ENCODE assay signal across 21 cellular contexts in the genomic region with DNA sequence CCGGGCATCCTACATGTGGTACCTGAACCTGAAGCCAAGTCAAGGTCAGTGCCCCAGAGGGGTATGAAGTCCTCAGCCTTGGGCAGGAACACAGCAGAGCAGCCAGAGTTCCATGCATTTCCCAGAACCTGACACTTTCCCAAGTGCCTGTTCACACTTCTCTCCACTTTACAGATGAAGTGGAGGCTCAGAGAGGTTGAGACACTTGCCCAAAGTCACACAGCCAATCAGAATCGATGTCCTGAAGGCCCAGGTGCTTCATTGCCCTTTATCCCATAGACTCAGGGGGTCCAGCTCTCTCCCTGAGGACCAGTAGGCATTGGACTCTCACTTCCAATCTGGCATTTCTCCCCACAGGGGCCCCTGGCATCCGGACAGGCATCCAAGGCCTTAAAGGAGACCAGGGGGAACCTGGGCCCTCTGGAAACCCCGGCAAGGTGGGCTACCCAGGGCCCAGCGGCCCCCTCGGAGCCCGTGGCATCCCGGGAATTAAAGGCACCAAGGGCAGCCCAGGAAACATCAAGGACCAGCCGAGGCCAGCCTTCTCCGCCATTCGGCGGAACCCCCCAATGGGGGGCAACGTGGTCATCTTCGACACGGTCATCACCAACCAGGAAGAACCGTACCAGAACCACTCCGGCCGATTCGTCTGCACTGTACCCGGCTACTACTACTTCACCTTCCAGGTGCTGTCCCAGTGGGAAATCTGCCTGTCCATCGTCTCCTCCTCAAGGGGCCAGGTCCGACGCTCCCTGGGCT. TPM values are rescaled to one million over a fixed set of nuclear protein-coding genes. Genes with fewer than 3 reads are reported as not detected.
DNase-seq lines count a peak whose midpoint lies in the region; ATAC-seq and TF ChIP-seq lines count a peak whose summit lies in the region.
"Had no signal": no experiment of that assay in that cellular context is flagged by ENCODE, and none has a peak within 500 bp of the region (broad histone marks: within the 10 kb centered on the region; RNA-seq: fewer than 3 reads in every experiment).

No MANE protein-coding gene starts in this region.

- H3K4me3 ChIP-seq in left ventricle myocardium inferior: peak overlapping the region; percentile 44
- H3K4me3 ChIP-seq in osteoblast (ENCODE audit: insufficient read depth, low read length): no peak overlapping the region
- H3K4me3 ChIP-seq in upper lobe of right lung: peak overlapping the region; percentile 41
- H3K4me3 ChIP-seq: GM12878 had no signal

- H3K4me2 ChIP-seq in osteoblast (ENCODE audit: insufficient read depth, low read length): no peak overlapping the region

- peaks cover 12% of the 10 kb centered on the region for H3K4me1 ChIP-seq in left ventricle myocardium inferior
- no peaks in the 10 kb centered on the region for H3K4me1 ChIP-seq in osteoblast (ENCODE audit: insufficient read depth, low read length)
- H3K4me1 ChIP-seq in upper lobe of right lung: peaks cover 4% of the 10 kb centered on the region

- H3K27me3 Mint-ChIP-seq in dendritic cell treated with granulocyte-macrophage colony-stimulating factor and Interleukin-4, amounts not matched to agents 40 ng/mL and 50 ng/mL, for 4 days: peaks cover 19% of the 10 kb centered on the region
- H3K27me3 Mint-ChIP-seq in nephron progenitor cell (ENCODE audit: low read depth, poor library complexity): peaks cover 38% of the 10 kb centered on the region

- H3K79me2 ChIP-seq in osteoblast (ENCODE audit: insufficient read depth, low read length): no peaks in the 10 kb centered on the region

- H3K27me3 ChIP-seq in left ventricle myocardium inferior (ENCODE audit: low read depth) (peaks cover 86% of the 10 kb centered on the region), osteoblast (ENCODE audit: insufficient read depth, low read length) (peaks cover 8% of the 10 kb centered on the region), upper lobe of right lung (peaks cover 9% of the 10 kb centered on the region)

- intact Hi-C loops in left ventricle myocardium inferior (cut with micrococcal nuclease): no loop called here
- intact Hi-C loops in left ventricle myocardium superior (cut with micrococcal nuclease): loop anchor here (10.0 kb wide), 1 partner anchor 214 kb away; no protein-coding TSS in a partner anchor
- intact Hi-C loops in dendritic cell treated with granulocyte-macrophage colony-stimulating factor and Interleukin-4, amounts not matched to agents 40 ng/mL and 50 ng/mL, for 4 days (cut with micrococcal nuclease): no loop called here
- intact Hi-C loops in upper lobe of right lung (cut with DNase I): no loop called here

- H3K9me3 ChIP-seq in left ventricle myocardium inferior (replicated peaks): no peaks in the 10 kb centered on the region
- H3K9me3 ChIP-seq in osteoblast (ENCODE audit: low read depth, low read length): no peaks in the 10 kb centered on the region
- H3K9me3 ChIP-seq in upper lobe of right lung: no peaks in the 10 kb centered on the region

- ATAC-seq in left ventricle myocardium superior: no peak
- ATAC-seq in upper lobe of right lung: no peak
- ATAC-seq in HG03135 (IDR thresholded peaks at IDR 0.05; ENCODE audit: unreplicated experiment): no peak
- ATAC-seq: CD8-positive, alpha-beta T cell; GM12878; Right ventricle myocardium inferior had no signal

- TF ChIP-seq CTCF in left ventricle myocardium inferior (IDR thresholded peaks at IDR 0.05; ENCODE audit: borderline replicate concordance) (no peak), osteoblast (IDR thresholded peaks at IDR 0.05; ENCODE audit: extremely low read depth, low read depth, low read length) (no peak), upper lobe of right lung (IDR thresholded peaks at IDR 0.05) (no peak), nephron progenitor cell (IDR thresholded peaks at IDR 0.05) (no peak)

- H3K4me1 Mint-ChIP-seq in dendritic cell treated with granulocyte-macrophage colony-stimulating factor and Interleukin-4, amounts not matched to agents 40 ng/mL and 50 ng/mL, for 4 days (ENCODE audit: low read depth): peaks cover 82% of the 10 kb centered on the region
- no peaks in the 10 kb centered on the region for H3K4me1 Mint-ChIP-seq in nephron progenitor cell

- H3K36me3 ChIP-seq in left ventricle myocardium inferior (no peaks in the 10 kb centered on the region), osteoblast (ENCODE audit: insufficient read depth, low read length) (no peaks in the 10 kb centered on the region), upper lobe of right lung (no peaks in the 10 kb centered on the region)

- H4K20me1 ChIP-seq in osteoblast (ENCODE audit: insufficient read depth, low read length): peaks cover 2% of the 10 kb centered on the region

- no peak overlapping the region for H2AFZ ChIP-seq in osteoblast (ENCODE audit: low read length)

- peak overlapping the region; percentile 72 for H3K27ac Mint-ChIP-seq in dendritic cell treated with granulocyte-macrophage colony-stimulating factor and Interleukin-4, amounts not matched to agents 40 ng/mL and 50 ng/mL, for 4 days
- no peak overlapping the region for H3K27ac Mint-ChIP-seq in nephron progenitor cell
- H3K27ac Mint-ChIP-seq: CD8-positive, alpha-beta T cell had no signal

- H3K27ac ChIP-seq in left ventricle myocardium inferior (replicated peaks) (no peak overlapping the region), osteoblast (ENCODE audit: low read depth, low read length) (no peak overlapping the region), upper lobe of right lung (no peak overlapping the region)

- DNase-seq in left ventricle myocardium inferior: no peak
- no peak for DNase-seq in left ventricle myocardium superior
- DNase-seq in osteoblast (ENCODE audit: insufficient read length, low spot score, missing footprints): peak; percentile 79
- DNase-seq in upper lobe of right lung: peak; percentile 57
- no peak for DNase-seq in NOMO-1 treated with DMSO at 0.1 percent for 48 hours (lab: John Stamatoyannopoulos, UW; ENCODE audit: unreplicated experiment)
- no peak for DNase-seq in nephron progenitor cell
- DNase-seq: CD8-positive, alpha-beta T cell; GOT3; MM.1S; NCI-H1105; NCI-H2081; NCI-H2171 treated with DMSO at 0.1 percent for 48 hours; NCI-H446; NCI-H526 treated with DMSO at 0.1 percent for 48 hours; NK-92 treated with Interleukin-12 subunit alpha and Interleukin-12 subunit beta, amount 100 ng/mL, for 24 hours had no signal

- peaks cover 61% of the 10 kb centered on the region for H3K36me3 Mint-ChIP-seq in dendritic cell treated with granulocyte-macrophage colony-stimulating factor and Interleukin-4, amounts not matched to agents 40 ng/mL and 50 ng/mL, for 4 days (ENCODE audit: low read depth)
- H3K36me3 Mint-ChIP-seq in nephron progenitor cell (ENCODE audit: low read depth): no peaks in the 10 kb centered on the region
- H3K36me3 Mint-ChIP-seq: CD8-positive, alpha-beta T cell had no signal

- peak overlapping the region; percentile 79 for H3K4me3 Mint-ChIP-seq in dendritic cell treated with granulocyte-macrophage colony-stimulating factor and Interleukin-4, amounts not matched to agents 40 ng/mL and 50 ng/mL, for 4 days
- no peak overlapping the region for H3K4me3 Mint-ChIP-seq in nephron progenitor cell
- H3K4me3 Mint-ChIP-seq: CD8-positive, alpha-beta T cell had no signal

- no peaks in the 10 kb centered on the region for H3K9me3 Mint-ChIP-seq in dendritic cell treated with granulocyte-macrophage colony-stimulating factor and Interleukin-4, amounts not matched to agents 40 ng/mL and 50 ng/mL, for 4 days
- no peaks in the 10 kb centered on the region for H3K9me3 Mint-ChIP-seq in nephron progenitor cell
- H3K9me3 Mint-ChIP-seq: CD8-positive, alpha-beta T cell had no signal

RNA-seq across cellular contexts. Expression of a gene that starts 2.2 kb away (rescaled TPM):
- total RNA-seq in left ventricle myocardium inferior (70.1 TPM), left ventricle myocardium superior (86.5 TPM), osteoblast (1.1 TPM in 1 of 2 replicates, not detected in the other), upper lobe of right lung (521 TPM)
- total RNA-seq: CD8-positive, alpha-beta T cell; OCI-LY7; SK-MEL-5 had no signal

RNA-seq across cellular contexts. Expression of a gene that starts 4.8 kb away (rescaled TPM):
- 76.6 TPM for total RNA-seq in left ventricle myocardium inferior
- 93.5 TPM for total RNA-seq in left ventricle myocardium superior
- 2.2 TPM in 1 of 2 replicates, not detected in the other for total RNA-seq in osteoblast
- 353 TPM for total RNA-seq in upper lobe of right lung
- total RNA-seq: CD8-positive, alpha-beta T cell; OCI-LY7; SK-MEL-5 had no signal

RNA-seq across cellular contexts. Expression of a gene that starts 14.4 kb away (rescaled TPM):
- total RNA-seq in left ventricle myocardium inferior: 96.2 TPM
- 102 TPM for total RNA-seq in left ventricle myocardium superior
- 0.72 TPM in 1 of 2 replicates, not detected in the other for total RNA-seq in osteoblast
- total RNA-seq in upper lobe of right lung: 707 TPM
- total RNA-seq: CD8-positive, alpha-beta T cell; OCI-LY7; SK-MEL-5 had no signal

Comparison
In these comparisons a context has a peak if more than half of its experiments do, and no peak if none do; other contexts are left out.
1. DNase-seq: peak in osteoblast (single experiment) and upper lobe of right lung (single experiment); none in left ventricle myocardium inferior (single experiment), left ventricle myocardium superior (single experiment), NOMO-1 treated with DMSO at 0.1 percent for 48 hours (single experiment) and nephron progenitor cell (single experiment).
2. RNA of a gene that starts 2.2 kb away (total RNA-seq): 521 TPM in upper lobe of right lung (single experiment), 86.5 TPM in left ventricle myocardium superior (single experiment) and 70.1 TPM in left ventricle myocardium inferior (single experiment); 1.1 TPM in osteoblast; every median in the first group is over 10 times any median in the second.
3. RNA of a gene that starts 4.8 kb away (total RNA-seq): 353 TPM in upper lobe of right lung (single experiment), 93.5 TPM in left ventricle myocardium superior (single experiment) and 76.6 TPM in left ventricle myocardium inferior (single experiment); 2.2 TPM in osteoblast; every median in the first group is over 10 times any median in the second.
4. RNA of a gene that starts 14.4 kb away (total RNA-seq): 707 TPM in upper lobe of right lung (single experiment), 102 TPM in left ventricle myocardium superior (single experiment) and 96.2 TPM in left ventricle myocardium inferior (single experiment); 0.72 TPM in osteoblast; every median in the first group is over 10 times any median in the second.